ENCODE assay signal across 2 cellular contexts in genomic region chr2:235046561-235046960, GRCh38.
TF ChIP-seq lines count a peak whose summit lies in the region.

No MANE protein-coding gene starts in this region.

TF ChIP-seq in K562, 482 proteins besides CTCF, POLR2A, EP300 and RAD21 (continued from another document):
- TF ChIP-seq ZNF24 (IDR thresholded peaks at IDR 0.05), result peak; percentile 91
- TF ChIP-seq CHD1 (IDR thresholded peaks at IDR 0.05; ENCODE audit: low read length), result no peak

TF ChIP-seq in SK-N-SH treated with all-trans-retinoic acid at 6 μM for 48 hours, 23 proteins besides CTCF, POLR2A, EP300 and RAD21 (continued from another document):
- TF ChIP-seq ZNF8 (CRISPR knock-in tag; IDR thresholded peaks at IDR 0.05), result no peak
- no peak for TF ChIP-seq PPARA (CRISPR knock-in tag; IDR thresholded peaks at IDR 0.05; ENCODE audit: borderline replicate concordance)
